20 cellular contexts compared by ENCODE assay signal in genomic region chr3:146092230-146092629, GRCh38.
DNase-seq lines count a peak whose midpoint lies in the region; ATAC-seq, FAIRE-seq and TF ChIP-seq lines count a peak whose summit lies in the region.
"Had no signal": no experiment of that assay in that cellular context is flagged by ENCODE, and none has a peak within 500 bp of the region (broad histone marks: within the 10 kb centered on the region; RNA-seq: fewer than 3 reads in every experiment).

No MANE protein-coding gene starts in this region.

- no peaks in the 10 kb centered on the region for H4K20me1 ChIP-seq in GM23248 (ENCODE audit: insufficient read depth)
- H4K20me1 ChIP-seq in hepatocyte (ENCODE audit: insufficient read depth, poor library complexity, severe bottlenecking), result no peaks in the 10 kb centered on the region

- H3K4me1 Mint-ChIP-seq in immature natural killer cell, result no peaks in the 10 kb centered on the region
- H3K4me1 Mint-ChIP-seq: CD8-positive, alpha-beta memory T cell had no signal

- H2AFZ ChIP-seq in GM23248 (no peak overlapping the region), hepatocyte (no peak overlapping the region)

- no peak for FAIRE-seq in pancreas (lab: Jason Lieb, UNC)
- FAIRE-seq: G401.6, GM12878, keratinocyte had no signal

- H3K27ac ChIP-seq in GM23248 (peak overlapping the region; percentile 53), hepatocyte (peak overlapping the region; percentile 3), pancreas (peak overlapping the region in 2 of 4 donors; percentile 43 to 53), testis (no peak overlapping the region)
- H3K27ac ChIP-seq: heart left ventricle, neutrophil had no signal

- H3K9ac ChIP-seq in GM23248, result peak overlapping the region; percentile 33; the same call in 1 of the 2 replicates

- H3K36me3 Mint-ChIP-seq in immature natural killer cell, result no peaks in the 10 kb centered on the region
- H3K36me3 Mint-ChIP-seq: CD8-positive, alpha-beta memory T cell had no signal

- H3K27me3 ChIP-seq in GM23248 (replicated peaks; ENCODE audit: insufficient read depth) (no peaks in the 10 kb centered on the region), hepatocyte (no peaks in the 10 kb centered on the region), pancreas (no peaks in the 10 kb centered on the region), testis (no peaks in the 10 kb centered on the region)
- H3K27me3 ChIP-seq: heart left ventricle, neutrophil had no signal

- H3K4me1 ChIP-seq in GM23248 (ENCODE audit: insufficient read depth) (peaks cover 31% of the 10 kb centered on the region), hepatocyte (ENCODE audit: insufficient read depth) (peaks cover 17% of the 10 kb centered on the region), pancreas (peaks cover 14 to 37% (median 35%) of the 10 kb centered on the region in 3 donors), testis (no peaks in the 10 kb centered on the region)

- peaks cover 57% of the 10 kb centered on the region for H3F3A ChIP-seq in GM23248 (ENCODE audit: insufficient read depth)

- H3K36me3 ChIP-seq in GM23248 (ENCODE audit: low read depth), result peaks cover 52% of the 10 kb centered on the region
- no peaks in the 10 kb centered on the region for H3K36me3 ChIP-seq in hepatocyte (replicated peaks; ENCODE audit: insufficient read depth, low read depth)
- H3K36me3 ChIP-seq in pancreas, result no peaks in the 10 kb centered on the region
- H3K36me3 ChIP-seq in testis (ENCODE audit: low read depth, missing control alignments), result no peaks in the 10 kb centered on the region
- H3K36me3 ChIP-seq: neutrophil had no signal

- H3K4me3 ChIP-seq in GM23248 (no peak overlapping the region), hepatocyte (no peak overlapping the region), pancreas (no peak overlapping the region), testis (no peak overlapping the region)
- H3K4me3 ChIP-seq: GM12878, heart left ventricle had no signal

- no peak overlapping the region for H3K27ac Mint-ChIP-seq in immature natural killer cell
- H3K27ac Mint-ChIP-seq: CD8-positive, alpha-beta memory T cell had no signal

- 17 to 20% methylated on average over 1 of the region's 1 CpG for WGBS in GM23248 (ENCODE audit: low coverage in 1 of 2, low lambda C conversion rate in 2 of 2, missing lambda C conversion rate in 2 of 2), 2 experiments
- 54% methylated on average over 1 of the region's 1 CpG for WGBS in hepatocyte (ENCODE audit: low lambda C conversion rate, missing lambda C conversion rate)
- 17 to 20% methylated on average over 1 of the region's 1 CpG for WGBS in pancreas, 2 donors
- 88 to 100% methylated on average over 1 of the region's 1 CpG for WGBS in testis, 2 donors

- ATAC-seq in pancreas (peak; percentile 70 to 94 (median 79)), GM18873 (IDR thresholded peaks at IDR 0.05; ENCODE audit: low FRiP score, unreplicated experiment) (no peak)
- ATAC-seq: GM12878, SK-N-SH treated with all-trans-retinoic acid at 6 μM for 48 hours had no signal

- no peak for TF ChIP-seq POLR2A in testis (IDR thresholded peaks at IDR 0.05)

- H3K4me2 ChIP-seq in GM23248 (ENCODE audit: unreplicated experiment) (no peak overlapping the region), hepatocyte (no peak overlapping the region)

- H3K4me3 Mint-ChIP-seq in immature natural killer cell, result no peak overlapping the region
- H3K4me3 Mint-ChIP-seq: CD8-positive, alpha-beta memory T cell had no signal

- in situ Hi-C loops in GM23248 (cut with MboI), result no loop called here

- intact Hi-C loops in pancreas (cut with DNase I) (no loop called here), testis (cut with DNase I; ENCODE audit: low total_unique reads) (no loop called here)

- H3K9me2 ChIP-seq in GM23248 (ENCODE audit: insufficient read depth), result no peaks in the 10 kb centered on the region
- no peaks in the 10 kb centered on the region for H3K9me2 ChIP-seq in hepatocyte (replicated peaks; ENCODE audit: insufficient read depth)

- H3K27me3 Mint-ChIP-seq in immature natural killer cell (ENCODE audit: low read depth in 3 of 3), result peaks cover 0 to 3% (median 0%) of the 10 kb centered on the region in 3 donors
- H3K27me3 Mint-ChIP-seq: CD8-positive, alpha-beta memory T cell had no signal

- H3K9me3 ChIP-seq in GM23248 (ENCODE audit: low read depth), result no peaks in the 10 kb centered on the region
- H3K9me3 ChIP-seq in hepatocyte (ENCODE audit: low read depth), result no peaks in the 10 kb centered on the region
- no peaks in the 10 kb centered on the region for H3K9me3 ChIP-seq in pancreas
- H3K9me3 ChIP-seq in testis, result no peaks in the 10 kb centered on the region
- H3K9me3 ChIP-seq: heart left ventricle, neutrophil had no signal

- TF ChIP-seq CTCF in hepatocyte (IDR thresholded peaks at IDR 0.05; ENCODE audit: poor library complexity) (no peak), pancreas (IDR thresholded peaks at IDR 0.05) (no peak), testis (IDR thresholded peaks at IDR 0.05) (no peak)

- DNase-seq in GM23248 (peak; percentile 77), astrocyte of the hippocampus (ENCODE audit: low read depth, low spot score) (peak; percentile 27), hepatocyte (ENCODE audit: low spot score) (no peak), pancreas (no peak), immature natural killer cell (no peak), testis (no peak), RKO (ENCODE audit: low spot score) (no peak)
- DNase-seq: activated effector memory CD4-positive, alpha-beta T cell treated with anti-CD3 and anti-CD28 coated beads, Interleukin-2, amount 50 U/mL, for 16 hours; amniotic stem cell; CD8-positive, alpha-beta memory T cell; GOT3; heart left ventricle; NCI-H526 treated with DMSO at 0.1 percent for 48 hours; stimulated activated CD4-positive, alpha-beta T cell treated with anti-CD3 and anti-CD28 coated beads, Interleukin-4, amount 100 ng/mL, for 1 hour had no signal

- H3K79me2 ChIP-seq in GM23248 (ENCODE audit: insufficient read depth), result peaks cover 69% of the 10 kb centered on the region
- peaks cover 3% of the 10 kb centered on the region for H3K79me2 ChIP-seq in hepatocyte

- peaks cover 0 to 9% (median 3%) of the 10 kb centered on the region in 6 donors for H3K9me3 Mint-ChIP-seq in immature natural killer cell

Comparison
In these comparisons a context has a peak if more than half of its experiments do, and no peak if none do; other contexts are left out.
1. DNase-seq: peak in GM23248 (single experiment) and astrocyte of the hippocampus (single experiment); none in hepatocyte (single experiment), pancreas (0 of 6), immature natural killer cell (0 of 3), testis (single experiment) and RKO (single experiment).
2. H3K27ac ChIP-seq: peak in GM23248 (single experiment) and hepatocyte (single experiment); none in testis (0 of 2).